Comparison of ENCODE assay signal across 14 cellular contexts in the genomic region with DNA sequence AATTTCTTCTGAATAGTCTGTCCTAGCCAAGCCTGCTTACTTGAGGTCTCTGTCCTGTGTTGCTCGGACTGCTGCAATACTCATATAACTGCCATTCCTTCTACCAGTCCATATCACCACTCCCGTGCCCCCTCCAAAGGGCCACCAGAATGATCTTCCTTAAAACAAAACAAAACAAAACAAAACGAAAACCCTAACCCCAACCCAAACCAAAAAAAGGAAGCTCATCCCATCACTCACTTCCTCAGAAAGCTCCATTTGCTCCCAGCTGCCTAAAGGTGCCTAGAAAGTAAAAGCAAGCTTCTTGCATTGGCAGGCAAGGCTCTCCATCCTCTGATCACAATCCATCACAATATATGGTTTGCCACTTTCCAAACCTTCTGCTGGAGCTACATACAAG. TPM values are rescaled to one million over a fixed set of nuclear protein-coding genes. Genes with fewer than 3 reads are reported as not detected.
DNase-seq lines count a peak whose midpoint lies in the region; ATAC-seq and TF ChIP-seq lines count a peak whose summit lies in the region.
"Had no signal": no experiment of that assay in that cellular context is flagged by ENCODE, and none has a peak within 500 bp of the region (broad histone marks: within the 10 kb centered on the region; RNA-seq: fewer than 3 reads in every experiment).

No MANE protein-coding gene starts in this region.

- DNase-seq in activated naive CD4-positive, alpha-beta T cell treated with anti-CD3 and anti-CD28 coated beads, Interleukin-2, amount 50 U/mL, for 72 hours (ENCODE audit: low spot score in 2 of 2): no peak
- DNase-seq in activated naive CD4-positive, alpha-beta T cell treated with anti-CD3 and anti-CD28 coated beads for 36 hours: no peak
- DNase-seq in NOMO-1 treated with dmso at 0.1 percent for 144 hours (lab: John Stamatoyannopoulos, UW; ENCODE audit: unreplicated experiment) (peak; percentile 42), immature natural killer cell (no peak), C1 segment of cervical spinal cord (lab: John Stamatoyannopoulos, UW) (no peak), NCI-H1694 (lab: John Stamatoyannopoulos, UW) (no peak), osteocyte (ENCODE audit: extremely low spot score, unreplicated experiment) (no peak)
- DNase-seq: ACHN; activated effector memory CD4-positive, alpha-beta T cell treated with anti-CD3 and anti-CD28 coated beads, Interleukin-2, amount 50 U/mL, for 16 hours; dermis blood vessel endothelial cell; NCI-H187 treated with DMSO at 0.1 percent for 48 hours had no signal

- H3K9me3 Mint-ChIP-seq in activated naive CD4-positive, alpha-beta T cell treated with anti-CD3 and anti-CD28 coated beads, Interleukin-2, amount 50 U/mL, for 72 hours: peaks cover 0 to 7% of the 10 kb centered on the region in 2 donors
- no peaks in the 10 kb centered on the region for H3K9me3 Mint-ChIP-seq in activated naive CD4-positive, alpha-beta T cell treated with anti-CD3 and anti-CD28 coated beads for 36 hours
- H3K9me3 Mint-ChIP-seq in immature natural killer cell (no peaks in the 10 kb centered on the region), osteocyte (ENCODE audit: unreplicated experiment) (no peaks in the 10 kb centered on the region)

- H3K4me3 ChIP-seq in subcutaneous abdominal adipose tissue (ENCODE audit: low read depth in 1 of 5, low read length in 5 of 5): no peak overlapping the region
- H3K4me3 ChIP-seq: prostate gland had no signal

- H3K27ac ChIP-seq in subcutaneous abdominal adipose tissue (ENCODE audit: low read depth, low read length): peak overlapping the region; percentile 69
- H3K27ac ChIP-seq: prostate gland had no signal

- H3K9me3 ChIP-seq in subcutaneous abdominal adipose tissue (ENCODE audit: control insufficient read depth in 5 of 5, low read length in 5 of 5): no peaks in the 10 kb centered on the region
- H3K9me3 ChIP-seq: prostate gland had no signal

- peaks cover 50% of the 10 kb centered on the region for H3K4me1 Mint-ChIP-seq in activated naive CD4-positive, alpha-beta T cell treated with anti-CD3 and anti-CD28 coated beads for 36 hours (ENCODE audit: low read depth)
- H3K4me1 Mint-ChIP-seq in immature natural killer cell (peaks cover 70 to 92% of the 10 kb centered on the region in 2 donors), osteocyte (ENCODE audit: unreplicated experiment) (peaks cover 20% of the 10 kb centered on the region)

- H3K27ac Mint-ChIP-seq in activated naive CD4-positive, alpha-beta T cell treated with anti-CD3 and anti-CD28 coated beads, Interleukin-2, amount 50 U/mL, for 72 hours: peak overlapping the region; percentile 58 to 69
- no peak overlapping the region for H3K27ac Mint-ChIP-seq in activated naive CD4-positive, alpha-beta T cell treated with anti-CD3 and anti-CD28 coated beads for 36 hours
- peak overlapping the region; percentile 4 to 75 (median 32) for H3K27ac Mint-ChIP-seq in immature natural killer cell
- no peak overlapping the region for H3K27ac Mint-ChIP-seq in osteocyte (ENCODE audit: unreplicated experiment)

- peaks cover 0 to 33% (median 28%) of the 10 kb centered on the region in 5 donors for H3K4me1 ChIP-seq in subcutaneous abdominal adipose tissue (ENCODE audit: control insufficient read depth in 5 of 5, insufficient read depth in 5 of 5, low read length in 5 of 5)
- H3K4me1 ChIP-seq: prostate gland had no signal

- no peak overlapping the region for H3K9ac ChIP-seq in subcutaneous abdominal adipose tissue (ENCODE audit: low read length in 5 of 5)

- no peak for ATAC-seq in activated naive CD4-positive, alpha-beta T cell treated with anti-CD3 and anti-CD28 coated beads, Interleukin-2, amount 50 U/mL, for 72 hours
- ATAC-seq: esophagus mucosa had no signal

- intact Hi-C loops in activated naive CD4-positive, alpha-beta T cell treated with anti-CD3 and anti-CD28 coated beads for 36 hours (cut with micrococcal nuclease): no loop called here

- CTCF ChIA-PET in activated naive CD4-positive, alpha-beta T cell treated with anti-CD3 and anti-CD28 coated beads for 36 hours (lab: Charles Lee): interaction anchor here (1.1 to 1.2 kb wide), 2 partner anchors 20 to 31 kb away, joined by 3 to 5 read pairs; no protein-coding TSS in a partner anchor

- peaks cover 0 to 7% (median 0%) of the 10 kb centered on the region in 5 donors for H3K36me3 ChIP-seq in subcutaneous abdominal adipose tissue (ENCODE audit: control insufficient read depth in 5 of 5, insufficient read depth in 5 of 5, low read length in 5 of 5)
- H3K36me3 ChIP-seq: prostate gland had no signal

- H3K4me3 Mint-ChIP-seq in activated naive CD4-positive, alpha-beta T cell treated with anti-CD3 and anti-CD28 coated beads for 36 hours: no peak overlapping the region
- peak overlapping the region in 1 of 5 donors; percentile 11 for H3K4me3 Mint-ChIP-seq in immature natural killer cell
- H3K4me3 Mint-ChIP-seq in osteocyte (ENCODE audit: unreplicated experiment): no peak overlapping the region

- TF ChIP-seq CTCF in osteocyte (IDR thresholded peaks at IDR 0.05): no peak

- H3K27me3 ChIP-seq in subcutaneous abdominal adipose tissue (ENCODE audit: control insufficient read depth in 5 of 5, insufficient read depth in 4 of 5, low read length in 5 of 5): no peaks in the 10 kb centered on the region

- no peaks in the 10 kb centered on the region for H3K27me3 Mint-ChIP-seq in activated naive CD4-positive, alpha-beta T cell treated with anti-CD3 and anti-CD28 coated beads for 36 hours (ENCODE audit: low read depth)
- H3K27me3 Mint-ChIP-seq in immature natural killer cell (ENCODE audit: low read depth in 3 of 3) (no peaks in the 10 kb centered on the region), osteocyte (ENCODE audit: unreplicated experiment) (no peaks in the 10 kb centered on the region)

- peaks cover 0 to 30% of the 10 kb centered on the region in 2 donors for H3K36me3 Mint-ChIP-seq in activated naive CD4-positive, alpha-beta T cell treated with anti-CD3 and anti-CD28 coated beads, Interleukin-2, amount 50 U/mL, for 72 hours
- H3K36me3 Mint-ChIP-seq in activated naive CD4-positive, alpha-beta T cell treated with anti-CD3 and anti-CD28 coated beads for 36 hours (ENCODE audit: low read depth): peaks cover 13% of the 10 kb centered on the region
- H3K36me3 Mint-ChIP-seq in immature natural killer cell (peaks cover 0 to 3% (median 0%) of the 10 kb centered on the region in 3 donors), osteocyte (ENCODE audit: unreplicated experiment) (peaks cover 4% of the 10 kb centered on the region)

RNA-seq across cellular contexts. Expression of gene USP24, which starts 20.3 kb away (rescaled TPM):
- 10 to 100 TPM; 34.0 to 48.7 TPM for total RNA-seq in activated naive CD4-positive, alpha-beta T cell treated with anti-CD3 and anti-CD28 coated beads, Interleukin-2, amount 50 U/mL, for 72 hours
- 10 to 100 TPM; 37.1 to 39.7 TPM for total RNA-seq in activated naive CD4-positive, alpha-beta T cell treated with anti-CD3 and anti-CD28 coated beads for 36 hours
- 10 to 100 TPM in 1 of 3 donors, 1 to 10 TPM in 2; 3.0 to 10.1 (median 3.7) TPM for polyA plus RNA-seq in immature natural killer cell
- total RNA-seq in osteocyte: 32.1 and 37.5 TPM in 2 replicates

Comparison
In these comparisons a context has a peak if more than half of its experiments do, and no peak if none do; other contexts are left out.
1. H3K27ac Mint-ChIP-seq: peak in activated naive CD4-positive, alpha-beta T cell treated with anti-CD3 and anti-CD28 coated beads, Interleukin-2, amount 50 U/mL, for 72 hours (2 of 2) and immature natural killer cell (6 of 6); none in activated naive CD4-positive, alpha-beta T cell treated with anti-CD3 and anti-CD28 coated beads for 36 hours (single experiment) and osteocyte (single experiment).